10 cellular contexts compared by ENCODE assay signal in genomic region chr2:117958186-117958585, GRCh38. TPM values are rescaled to one million over a fixed set of nuclear protein-coding genes. Genes with fewer than 3 reads are reported as not detected.
DNase-seq lines count a peak whose midpoint lies in the region; ATAC-seq and TF ChIP-seq lines count a peak whose summit lies in the region.
"Had no signal": no experiment of that assay in that cellular context is flagged by ENCODE, and none has a peak within 500 bp of the region (broad histone marks: within the 10 kb centered on the region; RNA-seq: fewer than 3 reads in every experiment).

No MANE protein-coding gene starts in this region.

- no peaks in the 10 kb centered on the region for H3K9me3 ChIP-seq in Peyer's patch

- no peak for TF ChIP-seq CTCF in fibroblast of the aortic adventitia (IDR thresholded peaks at IDR 0.05; ENCODE audit: insufficient read depth, low read length)
- TF ChIP-seq CTCF in Peyer's patch (IDR thresholded peaks at IDR 0.05): no peak

- no peak overlapping the region for H3K27ac ChIP-seq in Peyer's patch

- TF ChIP-seq POLR2A in Peyer's patch (IDR thresholded peaks at IDR 0.05): no peak

- DNase-seq in GM04504 (ENCODE audit: low read depth): peak; percentile 33
- peak; percentile 87 for DNase-seq in amniotic epithelial cell (ENCODE audit: low read depth)
- DNase-seq in fibroblast of the aortic adventitia (ENCODE audit: low read depth): peak; percentile 70
- peak; percentile 41 for DNase-seq in smooth muscle cell of the brain vasculature (ENCODE audit: low read depth, low spot score)
- DNase-seq in HuH-7 (ENCODE audit: low spot score): no peak
- no peak for DNase-seq in Peyer's patch
- DNase-seq: naive B cell, NCI-H1694 had no signal

- peaks cover 0 to 63% (median 0%) of the 10 kb centered on the region in 3 donors for H3K36me3 ChIP-seq in Peyer's patch

- H3K27me3 ChIP-seq in Peyer's patch: no peaks in the 10 kb centered on the region

- no peaks in the 10 kb centered on the region for H3K4me1 ChIP-seq in Peyer's patch

- H3K4me3 ChIP-seq in fibroblast of the aortic adventitia (ENCODE audit: low read depth, low read length) (no peak overlapping the region), Peyer's patch (no peak overlapping the region)

- no peak for ATAC-seq in GM21786 (IDR thresholded peaks at IDR 0.05; ENCODE audit: unreplicated experiment)
- ATAC-seq in GM19463 (IDR thresholded peaks at IDR 0.05; ENCODE audit: unreplicated experiment): no peak

RNA-seq across cellular contexts. Expression of gene CCDC93, which starts 55.7 kb away (rescaled TPM):
- total RNA-seq in fibroblast of the aortic adventitia (ENCODE audit: low replicate concordance): 23.9 and 30.5 TPM in 2 replicates
- total RNA-seq in Peyer's patch: 10 to 100 TPM; 47.0 to 59.3 (median 55.0) TPM

Comparison
In these comparisons a context has a peak if more than half of its experiments do, and no peak if none do; other contexts are left out.
1. DNase-seq: peak in GM04504 (single experiment), amniotic epithelial cell (single experiment), fibroblast of the aortic adventitia (single experiment) and smooth muscle cell of the brain vasculature (single experiment); none in HuH-7 (single experiment) and Peyer's patch (0 of 3).